ENCODE assay signal across 14 cellular contexts in genomic region chr1:23694371-23694770, GRCh38. TPM values are rescaled to one million over a fixed set of nuclear protein-coding genes. Genes with fewer than 3 reads are reported as not detected.
DNase-seq lines count a peak whose midpoint lies in the region; ATAC-seq and TF ChIP-seq lines count a peak whose summit lies in the region.
"Had no signal": no experiment of that assay in that cellular context is flagged by ENCODE, and none has a peak within 500 bp of the region (broad histone marks: within the 10 kb centered on the region; RNA-seq: fewer than 3 reads in every experiment).

No MANE protein-coding gene starts in this region.

- H2AFZ ChIP-seq in SK-N-SH (ENCODE audit: low read depth) (no peak overlapping the region), osteoblast (ENCODE audit: low read length) (no peak overlapping the region)

- H3K27ac ChIP-seq in SK-N-SH (ENCODE audit: low read depth in 2 of 2, low read length in 1 of 2), result no peak overlapping the region
- H3K27ac ChIP-seq in osteoblast (ENCODE audit: low read depth, low read length), result no peak overlapping the region
- H3K27ac ChIP-seq: 22Rv1 had no signal

- WGBS in SK-N-SH (ENCODE audit: low lambda C conversion rate), result 46% methylated on average over 3 of the region's 3 CpGs

- TF ChIP-seq RAD21 in SK-N-SH (IDR thresholded peaks at IDR 0.05; ENCODE audit: low read length), result no peak

- peaks cover 73% of the 10 kb centered on the region for H3K36me3 Mint-ChIP-seq in brain

- CTCF ChIA-PET in SK-N-SH (lab: Yijun Ruan, JAX), result interaction anchor here (1.1 to 2.2 kb wide), 6 partner anchors 18 to 154 kb away, joined by 3 to 5 read pairs (median 4); no protein-coding TSS in a partner anchor

- POLR2A ChIA-PET in SK-N-SH (lab: Yijun Ruan, JAX), result no interaction called here

- H3K27ac Mint-ChIP-seq in brain, result peak overlapping the region in 1 of 5 experiments; percentile 16

- H3K79me2 ChIP-seq in SK-N-SH (ENCODE audit: insufficient read depth), result peaks cover 78% of the 10 kb centered on the region
- H3K79me2 ChIP-seq in osteoblast (ENCODE audit: insufficient read depth, low read length), result peaks cover 78% of the 10 kb centered on the region

- H3K36me3 ChIP-seq in SK-N-SH (replicated peaks in 1 of 2; ENCODE audit: control insufficient read depth in 1 of 2, insufficient read depth in 2 of 2, low read length in 1 of 2) (peaks cover 65 to 69% of the 10 kb centered on the region in 2 experiments), MG63 (peaks cover 74% of the 10 kb centered on the region), osteoblast (ENCODE audit: insufficient read depth, low read length) (peaks cover 69% of the 10 kb centered on the region)

- H3K9me2 ChIP-seq in SK-N-SH, result no peaks in the 10 kb centered on the region

- peaks cover 22% of the 10 kb centered on the region for H3F3A ChIP-seq in SK-N-SH (replicated peaks; ENCODE audit: insufficient read depth)

- peaks cover 9% of the 10 kb centered on the region for H3K27me3 Mint-ChIP-seq in brain

- TF ChIP-seq POLR2A in GM18505 (IDR thresholded peaks at IDR 0.05; ENCODE audit: borderline replicate concordance, extremely low read depth, insufficient read depth, insufficient read length), result no peak

- H3K4me2 ChIP-seq in SK-N-SH, result peak overlapping the region; percentile 91
- H3K4me2 ChIP-seq in osteoblast (ENCODE audit: insufficient read depth, low read length), result peak overlapping the region; percentile 97

- peaks cover 74% of the 10 kb centered on the region for H4K20me1 ChIP-seq in SK-N-SH (ENCODE audit: insufficient read depth)
- H4K20me1 ChIP-seq in osteoblast (ENCODE audit: insufficient read depth, low read length), result peaks cover 76% of the 10 kb centered on the region

- H3K9me3 ChIP-seq in SK-N-SH (no peaks in the 10 kb centered on the region), MG63 (no peaks in the 10 kb centered on the region), osteoblast (ENCODE audit: low read depth, low read length) (no peaks in the 10 kb centered on the region)
- H3K9me3 ChIP-seq: mucosa of descending colon had no signal

- TF ChIP-seq EP300 in SK-N-SH (IDR thresholded peaks at IDR 0.05; ENCODE audit: borderline replicate concordance in 1 of 2, low read depth in 1 of 2, low read length in 1 of 2), result no peak

- H3K4me3 Mint-ChIP-seq in brain, result peak overlapping the region; percentile 60 to 99 (median 95)

- H3K27me3 ChIP-seq in SK-N-SH (ENCODE audit: insufficient read depth) (no peaks in the 10 kb centered on the region), MG63 (no peaks in the 10 kb centered on the region), osteoblast (ENCODE audit: insufficient read depth, low read length) (no peaks in the 10 kb centered on the region)

- H3K9me3 Mint-ChIP-seq in brain, result peaks cover 0 to 5% (median 0%) of the 10 kb centered on the region in 5 experiments

- H3K4me1 Mint-ChIP-seq in brain, result peaks cover 66% of the 10 kb centered on the region

- H3K4me3 ChIP-seq in SK-N-SH (ENCODE audit: low read depth in 2 of 2, low read length in 1 of 2) (peak overlapping the region in 1 of 2 experiments; percentile 98; a peak in 2 of 4 replicates), MG63 (peak overlapping the region; percentile 97), osteoblast (ENCODE audit: insufficient read depth, low read length) (no peak overlapping the region)
- H3K4me3 ChIP-seq: mucosa of descending colon had no signal

- H3K4me1 ChIP-seq in SK-N-SH (ENCODE audit: control insufficient read depth in 1 of 2, insufficient read depth in 2 of 2, low read depth in 1 of 2, low read length in 1 of 2) (peaks cover 19 to 34% of the 10 kb centered on the region in 2 experiments; a peak in 3 of 4 replicates), osteoblast (ENCODE audit: insufficient read depth, low read length) (peaks cover 48% of the 10 kb centered on the region)

- DNase-seq in SK-N-SH (no peak), MG63 (no peak), osteoblast (ENCODE audit: insufficient read length, low spot score, missing footprints) (no peak), NCI-H2171 (lab: John Stamatoyannopoulos, UW) (no peak)
- DNase-seq in stimulated activated CD8-positive, alpha-beta memory T cell treated with anti-CD3 and anti-CD28 coated beads, Interleukin-4, amount 100 ng/mL, for 48 hours, result no peak
- DNase-seq: effector CD8-positive, alpha-beta T cell; mucosa of descending colon; NCI-H1436; NK-92 treated with Interleukin-12 subunit alpha and Interleukin-12 subunit beta, amount 100 ng/mL, for 24 hours; stimulated activated naive CD4-positive, alpha-beta T cell treated with Interleukin-2 at 50 U/mL for 16 hours had no signal

- ATAC-seq in SK-N-SH treated with all-trans-retinoic acid at 6 μM for 48 hours, result no peak
- no peak for ATAC-seq in GM18505 (IDR thresholded peaks at IDR 0.05; ENCODE audit: unreplicated experiment)
- ATAC-seq: mucosa of descending colon had no signal

- TF ChIP-seq CTCF in SK-N-SH (IDR thresholded peaks at IDR 0.05) (no peak), brain (conservative IDR thresholded peaks at IDR 0.05) (no peak), osteoblast (IDR thresholded peaks at IDR 0.05; ENCODE audit: extremely low read depth, low read depth, low read length) (no peak)

- H3K9ac ChIP-seq in SK-N-SH, result no peak overlapping the region

TF ChIP-seq in SK-N-SH, 30 proteins besides CTCF, POLR2A, EP300 and RAD21:
- TF ChIP-seq RCOR1 (IDR thresholded peaks at IDR 0.05; ENCODE audit: low read length), result no peak

TF ChIP-seq in SK-N-SH treated with all-trans-retinoic acid at 6 μM for 48 hours, 23 proteins besides CTCF, POLR2A, EP300 and RAD21:
- no peak for TF ChIP-seq CSDC2 (CRISPR knock-in tag; IDR thresholded peaks at IDR 0.05)
- no peak for TF ChIP-seq TOX (CRISPR knock-in tag; IDR thresholded peaks at IDR 0.05; ENCODE audit: borderline replicate concordance)
- TF ChIP-seq CREB5 (CRISPR knock-in tag; IDR thresholded peaks at IDR 0.05; ENCODE audit: low read depth), result no peak
- no peak for TF ChIP-seq ZFP30 (CRISPR knock-in tag; IDR thresholded peaks at IDR 0.05)
- TF ChIP-seq ZNF565 (CRISPR knock-in tag; conservative IDR thresholded peaks at IDR 0.05; ENCODE audit: low read depth), result no peak
- no peak for TF ChIP-seq ZFP3 (CRISPR knock-in tag; IDR thresholded peaks at IDR 0.05)
- no peak for TF ChIP-seq ESRRG (CRISPR knock-in tag; IDR thresholded peaks at IDR 0.05)
- TF ChIP-seq SNAI2 (CRISPR knock-in tag; IDR thresholded peaks at IDR 0.05), result no peak

RNA-seq across cellular contexts. Expression of gene RPL11, which starts 2.8 kb away (rescaled TPM):
- polyA plus RNA-seq in SK-N-SH (2012; rRNA removed) (2,231 and 2,255 TPM in 2 replicates), brain (ENCODE audit: insufficient read depth, low read depth, low replicate concordance) (1,972 TPM)
- 3,260 and 4,153 TPM in 2 replicates for polyA plus RNA-seq in SK-N-SH (2012; cell fraction: cytosol; rRNA removed)
- 350 and 516 TPM in 2 replicates for polyA plus RNA-seq in SK-N-SH (2012; cell fraction: nucleus; rRNA removed)
- 858 and 903 TPM in 2 replicates for total RNA-seq in MG63 (2014; rRNA removed; shearing (Covaris generic); ENCODE audit: low replicate concordance)
- 606 and 693 TPM in 2 replicates for total RNA-seq in osteoblast

RNA-seq across cellular contexts. Expression of gene ELOA, which starts 48.9 kb away (rescaled TPM):
- polyA plus RNA-seq in SK-N-SH (2012; rRNA removed) (14.5 and 17.7 TPM in 2 replicates), brain (ENCODE audit: insufficient read depth, low read depth, low replicate concordance) (26.9 TPM)
- 18.0 and 18.4 TPM in 2 replicates for polyA plus RNA-seq in SK-N-SH (2012; cell fraction: cytosol; rRNA removed)
- polyA plus RNA-seq in SK-N-SH (2012; cell fraction: nucleus; rRNA removed), result 20.3 and 24.9 TPM in 2 replicates
- total RNA-seq in MG63 (2014; rRNA removed; shearing (Covaris generic); ENCODE audit: low replicate concordance), result 32.8 and 35.6 TPM in 2 replicates
- total RNA-seq in osteoblast, result 41.5 and 42.0 TPM in 2 replicates
